Comparison of ENCODE assay signal across 8 cellular contexts in genomic region chr1:168135982-168136708, GRCh38. TPM values are rescaled to one million over a fixed set of nuclear protein-coding genes. Genes with fewer than 3 reads are reported as not detected.
DNase-seq lines count a peak whose midpoint lies in the region; ATAC-seq and TF ChIP-seq lines count a peak whose summit lies in the region.

No MANE protein-coding gene starts in this region.

- ATAC-seq in HG02938 (IDR thresholded peaks at IDR 0.05; ENCODE audit: unreplicated experiment) = no peak

- no peak overlapping the region for H3K27ac ChIP-seq in HL-60 (replicated peaks)
- H3K27ac ChIP-seq in osteoblast (ENCODE audit: low read depth, low read length) = no peak overlapping the region

- H3K9me3 Mint-ChIP-seq in activated CD4-positive, alpha-beta memory T cell treated with anti-CD3 and anti-CD28 coated beads for 36 hours = no peaks in the 10 kb centered on the region

- H4K20me1 ChIP-seq in osteoblast (ENCODE audit: insufficient read depth, low read length) = no peaks in the 10 kb centered on the region

- peaks cover 43% of the 10 kb centered on the region for H3K4me1 Mint-ChIP-seq in activated CD4-positive, alpha-beta memory T cell treated with anti-CD3 and anti-CD28 coated beads for 36 hours (ENCODE audit: low read depth)

- peaks cover 27% of the 10 kb centered on the region for H3K27me3 ChIP-seq in HL-60 (ENCODE audit: insufficient read depth, poor library complexity, severe bottlenecking)
- H3K27me3 ChIP-seq in osteoblast (ENCODE audit: insufficient read depth, low read length) = no peaks in the 10 kb centered on the region

- DNase-seq in COLO668 (lab: John Stamatoyannopoulos, UW; ENCODE audit: unreplicated experiment) (peak; percentile 45), HL-60 (ENCODE audit: low read depth in 1 of 2, low spot score in 1 of 2) (no peak), fibroblast of the aortic adventitia (ENCODE audit: low read depth) (peak; percentile 43), osteoblast (ENCODE audit: insufficient read length, low spot score, missing footprints) (peak; percentile 87), Kasumi-1 (lab: John Stamatoyannopoulos, UW) (no peak), COLO829 (ENCODE audit: low spot score) (no peak)
- peak; percentile 12 for DNase-seq in activated CD4-positive, alpha-beta memory T cell treated with anti-CD3 and anti-CD28 coated beads for 36 hours

- peak overlapping the region; percentile 96 for H3K4me2 ChIP-seq in osteoblast (ENCODE audit: insufficient read depth, low read length)

- POLR2A ChIA-PET in activated CD4-positive, alpha-beta memory T cell treated with anti-CD3 and anti-CD28 coated beads for 36 hours (lab: Charles Lee) = no interaction called here

- peaks cover 30% of the 10 kb centered on the region for H3K27me3 Mint-ChIP-seq in activated CD4-positive, alpha-beta memory T cell treated with anti-CD3 and anti-CD28 coated beads for 36 hours

- H2AFZ ChIP-seq in osteoblast (ENCODE audit: low read length) = peak overlapping the region; percentile 78

- no peak overlapping the region for H3K27ac Mint-ChIP-seq in activated CD4-positive, alpha-beta memory T cell treated with anti-CD3 and anti-CD28 coated beads for 36 hours

- H3K9me3 ChIP-seq in osteoblast (ENCODE audit: low read depth, low read length) = no peaks in the 10 kb centered on the region

- CTCF ChIA-PET in activated CD4-positive, alpha-beta memory T cell treated with anti-CD3 and anti-CD28 coated beads for 36 hours (lab: Charles Lee) = interaction anchor here (1.1 kb wide), 1 partner anchor 9 kb away, joined by 4 read pairs; no protein-coding TSS in a partner anchor

- H3K36me3 ChIP-seq in osteoblast (ENCODE audit: insufficient read depth, low read length) = no peaks in the 10 kb centered on the region

- intact Hi-C loops in activated CD4-positive, alpha-beta memory T cell treated with anti-CD3 and anti-CD28 coated beads for 36 hours (cut with micrococcal nuclease) = no loop called here

- H3K4me3 ChIP-seq in HL-60 (replicated peaks; ENCODE audit: insufficient read depth, low read length) (peak overlapping the region; percentile 56), fibroblast of the aortic adventitia (ENCODE audit: low read depth, low read length) (peak overlapping the region; percentile 80), osteoblast (ENCODE audit: insufficient read depth, low read length) (peak overlapping the region; percentile 90)

- H3K79me2 ChIP-seq in osteoblast (ENCODE audit: insufficient read depth, low read length) = peaks cover 2% of the 10 kb centered on the region

- peak overlapping the region; percentile 73 for H3K4me3 Mint-ChIP-seq in activated CD4-positive, alpha-beta memory T cell treated with anti-CD3 and anti-CD28 coated beads for 36 hours

- H3K36me3 Mint-ChIP-seq in activated CD4-positive, alpha-beta memory T cell treated with anti-CD3 and anti-CD28 coated beads for 36 hours = peaks cover 2% of the 10 kb centered on the region

- H3K4me1 ChIP-seq in osteoblast (ENCODE audit: insufficient read depth, low read length) = peaks cover 8% of the 10 kb centered on the region

- no peak for TF ChIP-seq CTCF in HL-60 (IDR thresholded peaks at IDR 0.05; ENCODE audit: insufficient read depth, low read length)
- no peak for TF ChIP-seq CTCF in fibroblast of the aortic adventitia (IDR thresholded peaks at IDR 0.05; ENCODE audit: insufficient read depth, low read length)
- TF ChIP-seq CTCF in osteoblast (IDR thresholded peaks at IDR 0.05; ENCODE audit: extremely low read depth, low read depth, low read length) = no peak

RNA-seq across cellular contexts. Expression of gene GPR161, which starts 0.6 kb away (rescaled TPM):
- under 1 TPM; 0.88 to 0.97 TPM for total RNA-seq in activated CD4-positive, alpha-beta memory T cell treated with anti-CD3 and anti-CD28 coated beads for 36 hours
- 7.0 and 12.3 TPM in 2 replicates for total RNA-seq in fibroblast of the aortic adventitia (ENCODE audit: low replicate concordance)
- 13.8 TPM in 2 replicates for total RNA-seq in osteoblast

RNA-seq across cellular contexts. Expression of gene TIPRL, which starts 42.6 kb away (rescaled TPM):
- total RNA-seq in activated CD4-positive, alpha-beta memory T cell treated with anti-CD3 and anti-CD28 coated beads for 36 hours = 10 to 100 TPM; 51.1 to 54.2 TPM
- total RNA-seq in fibroblast of the aortic adventitia (ENCODE audit: low replicate concordance) (30.7 and 41.7 TPM in 2 replicates), osteoblast (30.6 and 30.8 TPM in 2 replicates)

Comparison
In these comparisons a context has a peak if more than half of its experiments do, and no peak if none do; other contexts are left out.
1. DNase-seq: peak in COLO668 (single experiment), activated CD4-positive, alpha-beta memory T cell treated with anti-CD3 and anti-CD28 coated beads for 36 hours (single experiment), fibroblast of the aortic adventitia (single experiment) and osteoblast (single experiment); none in HL-60 (0 of 2), Kasumi-1 (0 of 2) and COLO829 (single experiment).
2. Peak in every context shown above with its lines, with median percentiles within 50 percentile points of each other: H3K4me3 ChIP-seq.